In genomic region chr3:187720337-187720670, GRCh38 we compare ENCODE assay signal across 1 cellular context.
TF ChIP-seq lines count a peak whose summit lies in the region.

No MANE protein-coding gene starts in this region.

TF ChIP-seq in H1, 55 proteins besides CTCF, POLR2A, EP300 and RAD21:
- TF ChIP-seq MAFK (IDR thresholded peaks at IDR 0.05; ENCODE audit: low read depth, low read length): no peak
- TF ChIP-seq SRF (IDR thresholded peaks at IDR 0.05; ENCODE audit: low read depth, low read length): no peak
- no peak for TF ChIP-seq KDM1A (IDR thresholded peaks at IDR 0.05; ENCODE audit: borderline replicate concordance, low read length)
- TF ChIP-seq SP1 (IDR thresholded peaks at IDR 0.05; ENCODE audit: low read depth, low read length): no peak
- no peak for TF ChIP-seq ATF3 (IDR thresholded peaks at IDR 0.05; ENCODE audit: insufficient read depth, low read depth, low read length)
- TF ChIP-seq SIX5 (IDR thresholded peaks at IDR 0.05; ENCODE audit: low read depth, low read length): no peak
- no peak for TF ChIP-seq E2F6 (IDR thresholded peaks at IDR 0.05)
- TF ChIP-seq TCF12 (IDR thresholded peaks at IDR 0.05; ENCODE audit: low read depth, low read length): no peak
- no peak for TF ChIP-seq BACH1 (IDR thresholded peaks at IDR 0.05; ENCODE audit: low read length)
- TF ChIP-seq NRF1 (IDR thresholded peaks at IDR 0.05; ENCODE audit: low read depth, low read length): no peak
- TF ChIP-seq BCL11A (IDR thresholded peaks at IDR 0.05; ENCODE audit: low read depth in 2 of 2, low read length in 2 of 2): no peak
- TF ChIP-seq USF2 (IDR thresholded peaks at IDR 0.05; ENCODE audit: low read length): no peak
- no peak for TF ChIP-seq GABPA (IDR thresholded peaks at IDR 0.05; ENCODE audit: borderline replicate concordance, insufficient read depth, low read length)
- TF ChIP-seq CHD7 (IDR thresholded peaks at IDR 0.05; ENCODE audit: insufficient replicate concordance, low read length): no peak
- no peak for TF ChIP-seq KDM4A (IDR thresholded peaks at IDR 0.05; ENCODE audit: low read depth, low read length, severe bottlenecking)
- no peak for TF ChIP-seq POLR2AphosphoS5 (IDR thresholded peaks at IDR 0.05; ENCODE audit: low read depth, low read length)
